In genomic region chr17:8175795-8176196, GRCh38 we compare ENCODE assay signal across 8 cellular contexts. TPM values are rescaled to one million over a fixed set of nuclear protein-coding genes. Genes with fewer than 3 reads are reported as not detected.
DNase-seq lines count a peak whose midpoint lies in the region; ATAC-seq and TF ChIP-seq lines count a peak whose summit lies in the region.

No MANE protein-coding gene starts in this region.

- peak overlapping the region; percentile 87 for H3K4me2 ChIP-seq in DOHH2 (ENCODE audit: low read length)

- H3K4me1 ChIP-seq in DOHH2 (ENCODE audit: control insufficient read depth, low read length) = peaks cover 37% of the 10 kb centered on the region
- peaks cover 17% of the 10 kb centered on the region for H3K4me1 ChIP-seq in iPS-18a (ENCODE audit: control insufficient read depth, low read depth, low read length)

- H3K9ac ChIP-seq in iPS-18a (ENCODE audit: low read length) = peak overlapping the region; percentile 81

- peak overlapping the region; percentile 67 for H3K27ac ChIP-seq in DOHH2 (ENCODE audit: low read depth, low read length)
- no peak overlapping the region for H3K27ac ChIP-seq in iPS-18a (ENCODE audit: low read length)

- H3K9me3 Mint-ChIP-seq in activated naive CD8-positive, alpha-beta T cell treated with anti-CD3 and anti-CD28 coated beads, Interleukin-2, amount 10 ng/mL, durations not matched to agents 7 days and 5 days = no peaks in the 10 kb centered on the region
- H3K9me3 Mint-ChIP-seq in stimulated activated naive CD8-positive, alpha-beta T cell treated with anti-CD3 and anti-CD28 coated beads, Interleukin-15, Interleukin-2, amounts not matched to agents 100 ng/mL and 50 ng/mL, for 24 hours = no peaks in the 10 kb centered on the region

- no peak for DNase-seq in activated naive CD8-positive, alpha-beta T cell treated with anti-CD3 and anti-CD28 coated beads, Interleukin-2, amount 10 ng/mL, durations not matched to agents 7 days and 5 days
- DNase-seq in GM13976 (ENCODE audit: low spot score) (no peak), NCI-H128 (lab: John Stamatoyannopoulos, UW; ENCODE audit: unreplicated experiment) (no peak)

- TF ChIP-seq CTCF in DOHH2 (IDR thresholded peaks at IDR 0.05; ENCODE audit: low read depth, low read length, poor library complexity, severe bottlenecking) = no peak
- no peak for TF ChIP-seq CTCF in GM13976 (IDR thresholded peaks at IDR 0.05; ENCODE audit: borderline replicate concordance, control extremely low read depth, extremely low read depth, insufficient read depth, missing control alignments)

- no peaks in the 10 kb centered on the region for H3K36me3 Mint-ChIP-seq in activated naive CD8-positive, alpha-beta T cell treated with anti-CD3 and anti-CD28 coated beads, Interleukin-2, amount 10 ng/mL, durations not matched to agents 7 days and 5 days
- no peaks in the 10 kb centered on the region for H3K36me3 Mint-ChIP-seq in stimulated activated naive CD8-positive, alpha-beta T cell treated with anti-CD3 and anti-CD28 coated beads, Interleukin-15, Interleukin-2, amounts not matched to agents 100 ng/mL and 50 ng/mL, for 24 hours (ENCODE audit: low read depth)

- H3K27me3 Mint-ChIP-seq in activated naive CD8-positive, alpha-beta T cell treated with anti-CD3 and anti-CD28 coated beads, Interleukin-2, amount 10 ng/mL, durations not matched to agents 7 days and 5 days = peaks cover under 1% of the 10 kb centered on the region
- no peaks in the 10 kb centered on the region for H3K27me3 Mint-ChIP-seq in stimulated activated naive CD8-positive, alpha-beta T cell treated with anti-CD3 and anti-CD28 coated beads, Interleukin-15, Interleukin-2, amounts not matched to agents 100 ng/mL and 50 ng/mL, for 24 hours

- H4K20me1 ChIP-seq in DOHH2 (ENCODE audit: control insufficient read depth, insufficient read depth, low read depth, low read length) = 0 out of 2 replicates have a peak, but pooled peaks cover 3% of the 10 kb centered on the region

- no peaks in the 10 kb centered on the region for H3K9me2 ChIP-seq in DOHH2 (replicated peaks; ENCODE audit: control insufficient read depth, low read length)

- peak overlapping the region; percentile 94 for H3K4me3 Mint-ChIP-seq in activated naive CD8-positive, alpha-beta T cell treated with anti-CD3 and anti-CD28 coated beads, Interleukin-2, amount 10 ng/mL, durations not matched to agents 7 days and 5 days
- peak overlapping the region; percentile 95 for H3K4me3 Mint-ChIP-seq in stimulated activated naive CD8-positive, alpha-beta T cell treated with anti-CD3 and anti-CD28 coated beads, Interleukin-15, Interleukin-2, amounts not matched to agents 100 ng/mL and 50 ng/mL, for 24 hours

- in situ Hi-C loops in GM13976 (cut with MboI; ENCODE audit: low sequenced_read_pairs, unreplicated experiment) = no loop called here

- H3K79me2 ChIP-seq in DOHH2 (ENCODE audit: control insufficient read depth, low read length) = peaks cover 22% of the 10 kb centered on the region

- ATAC-seq in HG03095 (IDR thresholded peaks at IDR 0.05; ENCODE audit: unreplicated experiment) (peak; percentile 10), HG03457 (IDR thresholded peaks at IDR 0.05; ENCODE audit: unreplicated experiment) (no peak)
- peak; percentile 5 for ATAC-seq in activated naive CD8-positive, alpha-beta T cell treated with anti-CD3 and anti-CD28 coated beads, Interleukin-2, amount 10 ng/mL, durations not matched to agents 7 days and 5 days (ENCODE audit: low read depth)

- peaks cover 14% of the 10 kb centered on the region for H3F3A ChIP-seq in DOHH2 (ENCODE audit: control insufficient read depth, insufficient read depth)

- H3K36me3 ChIP-seq in DOHH2 (ENCODE audit: control insufficient read depth, low read length) = peaks cover 6% of the 10 kb centered on the region; the same call in 1 of the 2 replicates
- no peaks in the 10 kb centered on the region for H3K36me3 ChIP-seq in iPS-18a (ENCODE audit: control insufficient read depth, low read depth, low read length)

- H3K4me1 Mint-ChIP-seq in activated naive CD8-positive, alpha-beta T cell treated with anti-CD3 and anti-CD28 coated beads, Interleukin-2, amount 10 ng/mL, durations not matched to agents 7 days and 5 days = peaks cover 28% of the 10 kb centered on the region
- peaks cover 45% of the 10 kb centered on the region for H3K4me1 Mint-ChIP-seq in stimulated activated naive CD8-positive, alpha-beta T cell treated with anti-CD3 and anti-CD28 coated beads, Interleukin-15, Interleukin-2, amounts not matched to agents 100 ng/mL and 50 ng/mL, for 24 hours (ENCODE audit: low read depth)

- H3K9me3 ChIP-seq in DOHH2 (ENCODE audit: control insufficient read depth, insufficient read depth, low read length) (no peaks in the 10 kb centered on the region), iPS-18a (ENCODE audit: control insufficient read depth, low read depth, low read length) (no peaks in the 10 kb centered on the region)

- H3K4me3 ChIP-seq in DOHH2 (ENCODE audit: low read length) (peak overlapping the region; percentile 92), iPS-18a (ENCODE audit: low read length) (peak overlapping the region; percentile 81)

- peak overlapping the region; percentile 90 for H3K27ac Mint-ChIP-seq in activated naive CD8-positive, alpha-beta T cell treated with anti-CD3 and anti-CD28 coated beads, Interleukin-2, amount 10 ng/mL, durations not matched to agents 7 days and 5 days
- H3K27ac Mint-ChIP-seq in stimulated activated naive CD8-positive, alpha-beta T cell treated with anti-CD3 and anti-CD28 coated beads, Interleukin-15, Interleukin-2, amounts not matched to agents 100 ng/mL and 50 ng/mL, for 24 hours = peak overlapping the region; percentile 95

- H3K27me3 ChIP-seq in DOHH2 (ENCODE audit: control insufficient read depth, low read length) (no peaks in the 10 kb centered on the region), iPS-18a (ENCODE audit: control insufficient read depth, insufficient read depth, low read length) (no peaks in the 10 kb centered on the region)

- POLR2A ChIA-PET in activated naive CD8-positive, alpha-beta T cell treated with anti-CD3 and anti-CD28 coated beads, Interleukin-2, amount 10 ng/mL, durations not matched to agents 7 days and 5 days (lab: Charles Lee) = interaction anchor here (1.0 to 2.4 kb wide), 7 partner anchors 12 to 120 kb away, joined by 3 to 15 read pairs (median 5); partner anchors contain the start of genes AURKB, PFAS and SLC25A35

RNA-seq across cellular contexts. Expression of gene TMEM107, which starts 0.4 kb away (rescaled TPM):
- total RNA-seq in activated naive CD8-positive, alpha-beta T cell treated with anti-CD3 and anti-CD28 coated beads, Interleukin-2, amount 10 ng/mL, durations not matched to agents 7 days and 5 days = 10 to 100 TPM; 39.5 to 46.4 TPM

RNA-seq across cellular contexts. Expression of gene VAMP2, which starts 13.0 kb away (rescaled TPM):
- 100 to 1,000 TPM; 116 to 118 TPM for total RNA-seq in activated naive CD8-positive, alpha-beta T cell treated with anti-CD3 and anti-CD28 coated beads, Interleukin-2, amount 10 ng/mL, durations not matched to agents 7 days and 5 days

RNA-seq across cellular contexts. Expression of gene BORCS6, which starts 14.2 kb away (rescaled TPM):
- total RNA-seq in activated naive CD8-positive, alpha-beta T cell treated with anti-CD3 and anti-CD28 coated beads, Interleukin-2, amount 10 ng/mL, durations not matched to agents 7 days and 5 days = 10 to 100 TPM; 15.7 to 16.5 TPM

RNA-seq across cellular contexts. Expression of gene PER1, which starts 23.6 kb away (rescaled TPM):
- 10 to 100 TPM; 52.7 to 53.6 TPM for total RNA-seq in activated naive CD8-positive, alpha-beta T cell treated with anti-CD3 and anti-CD28 coated beads, Interleukin-2, amount 10 ng/mL, durations not matched to agents 7 days and 5 days

RNA-seq across cellular contexts. Expression of gene AURKB, which starts 34.6 kb away (rescaled TPM):
- total RNA-seq in activated naive CD8-positive, alpha-beta T cell treated with anti-CD3 and anti-CD28 coated beads, Interleukin-2, amount 10 ng/mL, durations not matched to agents 7 days and 5 days = 100 to 1,000 TPM; 128 to 152 TPM
